In the genomic region with DNA sequence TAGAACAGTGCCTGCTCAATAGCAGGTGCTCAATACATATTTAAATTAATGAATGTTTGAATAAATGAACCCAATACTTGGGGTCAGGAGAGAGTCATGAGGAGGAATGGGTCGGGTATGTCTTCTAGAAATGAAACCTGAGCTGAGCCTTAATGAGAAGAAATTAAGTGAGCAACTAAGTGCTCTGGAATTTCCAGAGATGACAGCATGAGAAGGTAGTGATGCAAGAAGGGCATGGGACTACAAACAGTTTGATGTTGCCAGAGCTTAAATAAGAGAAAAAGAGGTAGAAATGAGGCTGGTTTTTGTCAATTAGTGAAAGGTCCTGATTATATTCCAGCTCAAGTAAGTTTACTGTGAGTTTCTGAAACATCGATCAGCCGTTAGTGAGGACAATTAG, we compare ENCODE assay signal across 22 cellular contexts.
"Had no signal": no experiment of that assay in that cellular context is flagged by ENCODE, and none has a peak within 500 bp of the region (broad histone marks: within the 10 kb centered on the region; RNA-seq: fewer than 3 reads in every experiment).

No MANE protein-coding gene starts in this region.

- H3K27me3 ChIP-seq: cardiac muscle cell, gastrocnemius medialis, sigmoid colon, testis, uterus had no signal

- H3K4me3 ChIP-seq: cardiac muscle cell, gastrocnemius medialis, left ventricle myocardium inferior, sigmoid colon, testis, uterus had no signal

- H3K27ac ChIP-seq: cardiac muscle cell, gastrocnemius medialis, left ventricle myocardium inferior, sigmoid colon, testis, uterus, VCaP had no signal

- H3K36me3 ChIP-seq: cardiac muscle cell, gastrocnemius medialis, left ventricle myocardium inferior, sigmoid colon, uterus had no signal

- H3K4me1 ChIP-seq: gastrocnemius medialis, sigmoid colon, testis, uterus had no signal

- DNase-seq: activated CD4-positive, alpha-beta T cell treated with anti-CD3 and anti-CD28 coated beads, Interleukin-2, amount 10 ng/mL, durations not matched to agents 7 days and 5 days; activated CD4-positive, CD25-positive, alpha-beta regulatory T cell treated with anti-CD3 and anti-CD28 coated beads, Interleukin-2, amount 50 U/mL, for 72 hours; activated CD8-positive, alpha-beta T cell treated with anti-CD3 and anti-CD28 coated beads, Interleukin-2, amount 10 ng/mL, durations not matched to agents 7 days and 5 days; activated gamma-delta T cell; activated naive CD4-positive, alpha-beta T cell treated with anti-CD3 and anti-CD28 coated beads, Interleukin-2, amount 50 U/mL, for 16 hours; activated naive CD8-positive, alpha-beta T cell treated with anti-CD3 and anti-CD28 coated beads, Interleukin-2, amount 50 U/mL, for 24 hours; erythroblast; gastrocnemius medialis; head of caudate nucleus; kidney; left ventricle myocardium inferior; midbrain; natural killer cell; retina; sigmoid colon; stimulated activated CD4-positive, alpha-beta T cell treated with anti-CD3 and anti-CD28 coated beads, Interleukin-2, amount 100 ng/mL, for 48 hours; stimulated activated CD8-positive, alpha-beta memory T cell treated with anti-CD3 and anti-CD28 coated beads, Interleukin-4, amount 100 ng/mL, for 48 hours; stimulated activated naive CD4-positive, alpha-beta T cell; testis; uterus had no signal

- H3K9me3 ChIP-seq: gastrocnemius medialis, sigmoid colon, testis, uterus had no signal

- ATAC-seq: activated CD8-positive, alpha-beta T cell treated with anti-CD3 and anti-CD28 coated beads, Interleukin-2, amount 10 ng/mL, durations not matched to agents 7 days and 5 days; activated naive CD8-positive, alpha-beta T cell treated with anti-CD3 and anti-CD28 coated beads, Interleukin-2, amount 50 U/mL, for 24 hours; gastrocnemius medialis; natural killer cell had no signal
